9 cellular contexts compared by ENCODE assay signal in the genomic region with DNA sequence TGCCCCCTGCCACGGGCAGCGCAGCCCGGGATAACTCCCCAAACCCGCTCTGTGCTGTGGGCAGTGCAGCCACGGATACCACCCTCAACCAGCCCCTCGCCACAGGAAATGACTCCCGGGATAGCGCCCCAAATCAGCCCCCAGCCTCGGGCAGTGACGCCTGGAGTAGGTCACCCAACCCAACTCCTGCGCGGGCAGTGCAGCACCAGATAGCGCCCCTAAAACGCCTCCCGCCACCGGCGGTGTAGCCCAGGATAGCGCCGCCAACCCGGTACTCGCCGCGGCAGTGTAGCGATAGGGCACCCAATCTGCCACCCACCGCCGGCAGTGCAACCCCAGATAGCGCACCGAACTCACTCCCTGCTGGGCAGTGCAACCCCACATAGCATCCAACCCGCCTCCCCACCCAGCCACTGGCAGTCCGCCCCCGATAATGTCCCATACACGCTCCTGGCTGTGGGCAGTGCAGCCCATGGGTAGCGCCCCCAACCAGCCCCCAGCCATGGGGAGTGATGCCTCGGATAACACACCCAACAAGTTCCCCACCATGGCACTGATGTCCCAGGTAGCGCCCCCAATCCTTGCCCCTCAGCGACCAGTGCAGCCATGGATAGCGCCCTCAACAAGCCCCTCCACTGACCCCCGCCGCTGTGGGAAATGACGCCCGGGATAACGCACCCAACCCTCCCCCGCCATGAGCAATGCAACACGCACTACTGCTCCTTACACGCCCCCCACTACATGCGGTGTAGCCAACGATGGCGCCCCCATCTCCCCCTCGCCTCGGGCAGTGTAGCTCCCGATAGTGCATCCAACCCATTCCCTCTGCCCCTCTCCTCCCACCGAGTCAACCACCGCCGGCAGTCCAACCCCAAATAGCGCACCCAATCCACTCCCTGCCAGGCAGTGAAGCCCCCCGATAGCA. TPM values are rescaled to one million over a fixed set of nuclear protein-coding genes. Genes with fewer than 3 reads are reported as not detected.
DNase-seq lines count a peak whose midpoint lies in the region; ATAC-seq and TF ChIP-seq lines count a peak whose summit lies in the region.
"Had no signal": no experiment of that assay in that cellular context is flagged by ENCODE, and none has a peak within 500 bp of the region (broad histone marks: within the 10 kb centered on the region; RNA-seq: fewer than 3 reads in every experiment).

No MANE protein-coding gene starts in this region.

- no peaks in the 10 kb centered on the region for H3K9me3 Mint-ChIP-seq in activated naive CD4-positive, alpha-beta T cell treated with anti-CD3 and anti-CD28 coated beads, Interleukin-2, amount 10 ng/mL, durations not matched to agents 7 days and 5 days
- H3K9me3 Mint-ChIP-seq in T-cell: no peaks in the 10 kb centered on the region

- no peak overlapping the region for H3K9ac ChIP-seq in smooth muscle cell (ENCODE audit: low read depth)

- peaks cover 67% of the 10 kb centered on the region for H3K27me3 ChIP-seq in left ventricle myocardium inferior (ENCODE audit: low read depth)
- H3K27me3 ChIP-seq in smooth muscle cell (ENCODE audit: low read depth): peaks cover 53% of the 10 kb centered on the region
- peaks cover 15% of the 10 kb centered on the region for H3K27me3 ChIP-seq in PC-9 (ENCODE audit: insufficient read depth, low read depth)

- ATAC-seq in T-cell (replicated peaks in 1 of 4) (peak in 1 of 4 experiments; percentile 20), HG02840 (IDR thresholded peaks at IDR 0.05; ENCODE audit: low FRiP score, unreplicated experiment) (no peak)

- H3K4me1 ChIP-seq in left ventricle myocardium inferior (peaks cover 12% of the 10 kb centered on the region), smooth muscle cell (ENCODE audit: low read depth) (peaks cover 7% of the 10 kb centered on the region), PC-9 (replicated peaks; ENCODE audit: insufficient read depth) (no peaks in the 10 kb centered on the region)

- CTCF ChIA-PET in activated naive CD4-positive, alpha-beta T cell treated with anti-CD3 and anti-CD28 coated beads, Interleukin-2, amount 10 ng/mL, durations not matched to agents 7 days and 5 days (lab: Charles Lee): interaction anchor here (1.2 kb wide), 1 partner anchor 61 kb away, joined by 3 read pairs; no protein-coding TSS in a partner anchor
- CTCF ChIA-PET in T-cell (lab: Charles Lee): no interaction called here
- CTCF ChIA-PET in PC-9 (lab: Charles Lee): no interaction called here

- DNase-seq in activated naive CD4-positive, alpha-beta T cell treated with anti-CD3 and anti-CD28 coated beads, Interleukin-2, amount 10 ng/mL, durations not matched to agents 7 days and 5 days: no peak
- no peak for DNase-seq in activated naive CD4-positive, alpha-beta T cell treated with Interleukin-2 at 50 U/mL for 16 hours
- DNase-seq in T-cell (peak in 1 of 34 experiments; percentile 15), left ventricle myocardium inferior (no peak), smooth muscle cell (lab: John Stamatoyannopoulos, UW; ENCODE audit: unreplicated experiment) (no peak), SKM-1 (lab: John Stamatoyannopoulos, UW; ENCODE audit: unreplicated experiment) (no peak), PC-9 (no peak)

- peaks cover 58% of the 10 kb centered on the region for H3K27me3 Mint-ChIP-seq in activated naive CD4-positive, alpha-beta T cell treated with anti-CD3 and anti-CD28 coated beads, Interleukin-2, amount 10 ng/mL, durations not matched to agents 7 days and 5 days
- peaks cover 3 to 10% of the 10 kb centered on the region in 2 donors for H3K27me3 Mint-ChIP-seq in T-cell

- POLR2A ChIA-PET in T-cell (lab: Charles Lee): no interaction called here
- POLR2A ChIA-PET in PC-9 (lab: Charles Lee; ENCODE audit: unreplicated experiment): no interaction called here

- WGBS in smooth muscle cell (ENCODE audit: low lambda C conversion rate): 37% methylated on average over 52 of the region's 56 CpGs

- H3K4me2 ChIP-seq in smooth muscle cell (no peak overlapping the region), PC-9 (no peak overlapping the region)

- intact Hi-C loops in left ventricle myocardium inferior (cut with micrococcal nuclease) (no loop called here), PC-9 (cut with micrococcal nuclease; ENCODE audit: unreplicated experiment) (loop anchor here (10.0 kb wide), 1 partner anchor 271 kb away; a partner anchor contains a TSS)

- H3K27ac ChIP-seq in left ventricle myocardium inferior (replicated peaks) (no peak overlapping the region), smooth muscle cell (ENCODE audit: low read depth) (no peak overlapping the region), PC-9 (no peak overlapping the region)

- H3K79me2 ChIP-seq in smooth muscle cell (ENCODE audit: low read depth) (no peaks in the 10 kb centered on the region), PC-9 (ENCODE audit: low read depth) (no peaks in the 10 kb centered on the region)

- no peak for TF ChIP-seq CTCF in left ventricle myocardium inferior (IDR thresholded peaks at IDR 0.05; ENCODE audit: borderline replicate concordance)
- TF ChIP-seq CTCF in smooth muscle cell (IDR thresholded peaks at IDR 0.05; ENCODE audit: borderline replicate concordance, insufficient read depth, poor library complexity, severe bottlenecking): no peak
- no peak for TF ChIP-seq CTCF in PC-9 (conservative IDR thresholded peaks at IDR 0.05)

- no peaks in the 10 kb centered on the region for H3K9me3 ChIP-seq in left ventricle myocardium inferior (replicated peaks)
- no peaks in the 10 kb centered on the region for H3K9me3 ChIP-seq in smooth muscle cell (replicated peaks; ENCODE audit: low read depth)
- no peaks in the 10 kb centered on the region for H3K9me3 ChIP-seq in PC-9 (ENCODE audit: insufficient read depth, low read depth)

- no peaks in the 10 kb centered on the region for H3F3A ChIP-seq in smooth muscle cell (ENCODE audit: low read depth)
- no peaks in the 10 kb centered on the region for H3F3A ChIP-seq in PC-9 (ENCODE audit: insufficient read depth, low read depth)

- H4K20me1 ChIP-seq in smooth muscle cell (ENCODE audit: low read depth): no peaks in the 10 kb centered on the region
- H4K20me1 ChIP-seq in PC-9 (ENCODE audit: insufficient read depth): no peaks in the 10 kb centered on the region

- peak overlapping the region; percentile 53 for H3K4me3 ChIP-seq in left ventricle myocardium inferior
- peak overlapping the region; percentile 8 for H3K4me3 ChIP-seq in smooth muscle cell
- H3K4me3 ChIP-seq in PC-9: no peak overlapping the region

- H3K4me1 Mint-ChIP-seq in activated naive CD4-positive, alpha-beta T cell treated with anti-CD3 and anti-CD28 coated beads, Interleukin-2, amount 10 ng/mL, durations not matched to agents 7 days and 5 days: peaks cover 62% of the 10 kb centered on the region
- H3K4me1 Mint-ChIP-seq in T-cell: peaks cover 55 to 63% (median 55%) of the 10 kb centered on the region in 3 donors

- H2AFZ ChIP-seq in smooth muscle cell (ENCODE audit: low read depth) (no peak overlapping the region), PC-9 (no peak overlapping the region)

- peak overlapping the region; percentile 63 for H3K4me3 Mint-ChIP-seq in activated naive CD4-positive, alpha-beta T cell treated with anti-CD3 and anti-CD28 coated beads, Interleukin-2, amount 10 ng/mL, durations not matched to agents 7 days and 5 days
- H3K4me3 Mint-ChIP-seq in T-cell: peak overlapping the region; percentile 71 to 93 (median 75)

- no peaks in the 10 kb centered on the region for H3K36me3 Mint-ChIP-seq in activated naive CD4-positive, alpha-beta T cell treated with anti-CD3 and anti-CD28 coated beads, Interleukin-2, amount 10 ng/mL, durations not matched to agents 7 days and 5 days
- no peaks in the 10 kb centered on the region for H3K36me3 Mint-ChIP-seq in T-cell

- no TSS peak for BruUV-seq in PC-9 (replicated peaks; lab: Mats Ljungman, UMichigan)

- peak overlapping the region; percentile 47 for H3K27ac Mint-ChIP-seq in activated naive CD4-positive, alpha-beta T cell treated with anti-CD3 and anti-CD28 coated beads, Interleukin-2, amount 10 ng/mL, durations not matched to agents 7 days and 5 days
- no peak overlapping the region for H3K27ac Mint-ChIP-seq in T-cell

- no peaks in the 10 kb centered on the region for H3K9me2 ChIP-seq in PC-9 (ENCODE audit: insufficient read depth)

- H3K36me3 ChIP-seq in left ventricle myocardium inferior (no peaks in the 10 kb centered on the region), smooth muscle cell (ENCODE audit: low read depth) (no peaks in the 10 kb centered on the region), PC-9 (ENCODE audit: low read depth) (no peaks in the 10 kb centered on the region)

RNA-seq across cellular contexts. Expression of a gene that starts 1.4 kb away (rescaled TPM):
- total RNA-seq in T-cell (1 to 10 TPM in 3 of 5 donors, under 1 TPM in 2; 0.16 to 1.8 (median 1.1) TPM), left ventricle myocardium inferior (0.08 TPM), smooth muscle cell (not detected in 2 replicates), PC-9 (2021) (not detected in 2 replicates)
- polyA plus RNA-seq in smooth muscle cell: not detected in 2 replicates
- total RNA-seq: epithelial cell of proximal tubule had no signal

RNA-seq across cellular contexts. Expression of a gene that starts 44.3 kb away (rescaled TPM):
- total RNA-seq in T-cell (not detected), left ventricle myocardium inferior (not detected), smooth muscle cell (not detected in 2 replicates), PC-9 (2021) (not detected in 2 replicates)
- not detected in 2 replicates for polyA plus RNA-seq in smooth muscle cell
- total RNA-seq: epithelial cell of proximal tubule had no signal

RNA-seq across cellular contexts. Expression of a gene that starts 51.7 kb away (rescaled TPM):
- total RNA-seq in T-cell (not detected), left ventricle myocardium inferior (0.27 TPM), smooth muscle cell (not detected in 2 replicates), PC-9 (2021) (not detected in 2 replicates)
- polyA plus RNA-seq in smooth muscle cell: not detected in 2 replicates
- total RNA-seq: epithelial cell of proximal tubule had no signal
